17 cellular contexts compared by ENCODE assay signal in genomic region chr12:55938826-55939501, GRCh38. TPM values are rescaled to one million over a fixed set of nuclear protein-coding genes. Genes with fewer than 3 reads are reported as not detected.
DNase-seq lines count a peak whose midpoint lies in the region; ATAC-seq and TF ChIP-seq lines count a peak whose summit lies in the region.
"Had no signal": no experiment of that assay in that cellular context is flagged by ENCODE, and none has a peak within 500 bp of the region (broad histone marks: within the 10 kb centered on the region; RNA-seq: fewer than 3 reads in every experiment).

No MANE protein-coding gene starts in this region.

- no peak overlapping the region for H3K27ac ChIP-seq in mesendoderm (ENCODE audit: low read depth, low read length)

- no peak overlapping the region for H3K4me2 ChIP-seq in mesendoderm (ENCODE audit: low read length)

- no peak for TF ChIP-seq CTCF in HFFc6 (IDR thresholded peaks at IDR 0.05)

- H3K56ac ChIP-seq in mesendoderm (ENCODE audit: low read length): no peak overlapping the region

- H3K4me3 Mint-ChIP-seq in HFFc6: no peak overlapping the region
- H3K4me3 Mint-ChIP-seq in activated T-helper 2 cell treated with anti-CD3 and anti-CD28 coated beads, Interferon-gamma antibody, Interleukin-2, Interleukin-4, amounts not matched to agents 10 μg/mL and 5 μg/mL and 100 μg/mL, durations not matched to agents 14 hours and 24 hours and 36 hours (ENCODE audit: low read depth): no peak overlapping the region

- no peak overlapping the region for H3K4me3 ChIP-seq in mesendoderm (ENCODE audit: low read length)
- H3K4me3 ChIP-seq: ascending aorta, uterus had no signal

- peaks cover 71% of the 10 kb centered on the region for H3K4me1 Mint-ChIP-seq in HFFc6 (ENCODE audit: low read depth)
- H3K4me1 Mint-ChIP-seq in activated T-helper 2 cell treated with anti-CD3 and anti-CD28 coated beads, Interferon-gamma antibody, Interleukin-2, Interleukin-4, amounts not matched to agents 10 μg/mL and 5 μg/mL and 100 μg/mL, durations not matched to agents 14 hours and 24 hours and 36 hours (ENCODE audit: low read depth): peaks cover 57% of the 10 kb centered on the region

- no peaks in the 10 kb centered on the region; the same call in 1 of the 2 replicates for H3K27me3 Mint-ChIP-seq in HFFc6 (ENCODE audit: insufficient read depth)
- H3K27me3 Mint-ChIP-seq in activated T-helper 2 cell treated with anti-CD3 and anti-CD28 coated beads, Interferon-gamma antibody, Interleukin-2, Interleukin-4, amounts not matched to agents 10 μg/mL and 5 μg/mL and 100 μg/mL, durations not matched to agents 14 hours and 24 hours and 36 hours (ENCODE audit: low read depth): no peaks in the 10 kb centered on the region

- H3K36me3 ChIP-seq in mesendoderm (ENCODE audit: control insufficient read depth, insufficient read depth, low read length): no peaks in the 10 kb centered on the region
- H3K36me3 ChIP-seq: uterus had no signal

- no peak overlapping the region for H3K4ac ChIP-seq in mesendoderm (ENCODE audit: low read depth, low read length)

- peak overlapping the region; percentile 69 for H3K23ac ChIP-seq in mesendoderm (ENCODE audit: low read length)

- no peak for DNase-seq in activated CD4-positive, CD25-positive, alpha-beta regulatory T cell (lab: John Stamatoyannopoulos, UW)
- DNase-seq in HFFc6 (no peak), mesendoderm (no peak), ecto neural progenitor cell (ENCODE audit: low spot score) (no peak), NCI-H345 treated with DMSO at 0.1 percent for 48 hours (lab: John Stamatoyannopoulos, UW; ENCODE audit: unreplicated experiment) (no peak), activated gamma-delta T cell treated with Interleukin-2 at 50 U/mL for 16 hours (no peak)
- no peak for DNase-seq in activated T-helper 2 cell treated with anti-CD3 and anti-CD28 coated beads, Interferon-gamma antibody, Interleukin-2, Interleukin-4, amounts not matched to agents 10 μg/mL and 5 μg/mL and 100 μg/mL, durations not matched to agents 14 hours and 24 hours and 36 hours (ENCODE audit: low spot score)
- DNase-seq: COR-L47, dermis blood vessel endothelial cell, MM.1S, NCI-H2029 treated with DMSO at 0.1 percent for 48 hours, NCI-H748 treated with DMSO at 0.1 percent for 48 hours, RPMI8226, T-helper 9 cell, uterus had no signal

- peaks cover 24% of the 10 kb centered on the region for H3K36me3 Mint-ChIP-seq in HFFc6 (ENCODE audit: low read depth)
- peaks cover 86% of the 10 kb centered on the region for H3K36me3 Mint-ChIP-seq in activated T-helper 2 cell treated with anti-CD3 and anti-CD28 coated beads, Interferon-gamma antibody, Interleukin-2, Interleukin-4, amounts not matched to agents 10 μg/mL and 5 μg/mL and 100 μg/mL, durations not matched to agents 14 hours and 24 hours and 36 hours (ENCODE audit: low read depth)

- H3K4me1 ChIP-seq in mesendoderm (ENCODE audit: control insufficient read depth, low read depth, low read length): no peaks in the 10 kb centered on the region
- H3K4me1 ChIP-seq: uterus had no signal

- H3K27ac Mint-ChIP-seq in HFFc6: peak overlapping the region; percentile 74
- peak overlapping the region; percentile 67 for H3K27ac Mint-ChIP-seq in activated T-helper 2 cell treated with anti-CD3 and anti-CD28 coated beads, Interferon-gamma antibody, Interleukin-2, Interleukin-4, amounts not matched to agents 10 μg/mL and 5 μg/mL and 100 μg/mL, durations not matched to agents 14 hours and 24 hours and 36 hours

- H3K79me2 ChIP-seq in mesendoderm (ENCODE audit: control insufficient read depth, insufficient read depth, low read length): no peaks in the 10 kb centered on the region

- no peak overlapping the region for H3K9ac ChIP-seq in mesendoderm (ENCODE audit: low read length)

- H2BK15ac ChIP-seq in mesendoderm (replicated peaks; ENCODE audit: low read depth): no peak overlapping the region

- H4K8ac ChIP-seq in mesendoderm (ENCODE audit: low read depth, low read length): no peak overlapping the region

- peak; percentile 33 to 56 for ATAC-seq in activated CD4-positive, CD25-positive, alpha-beta regulatory T cell treated with anti-CD3 and anti-CD28 coated beads, Interleukin-2, amount 50 U/mL, for 24 hours

- no peaks in the 10 kb centered on the region for H3K79me1 ChIP-seq in mesendoderm (ENCODE audit: low read length)

- peaks cover 4% of the 10 kb centered on the region for H3K27me3 ChIP-seq in mesendoderm (ENCODE audit: insufficient read depth, low read length, poor library complexity)
- H3K27me3 ChIP-seq: ascending aorta, uterus had no signal

- intact Hi-C loops in activated T-helper 2 cell treated with anti-CD3 and anti-CD28 coated beads, Interferon-gamma antibody, Interleukin-2, Interleukin-4, amounts not matched to agents 10 μg/mL and 5 μg/mL and 100 μg/mL, durations not matched to agents 14 hours and 24 hours and 36 hours (cut with micrococcal nuclease): no loop called here

- H2AK5ac ChIP-seq in mesendoderm (ENCODE audit: low read length): no peak overlapping the region

- no peak overlapping the region for H2BK120ac ChIP-seq in mesendoderm (ENCODE audit: low read depth, low read length)

- H2BK5ac ChIP-seq in mesendoderm (ENCODE audit: low read length): no peak overlapping the region

- no peaks in the 10 kb centered on the region for H3K9me3 Mint-ChIP-seq in HFFc6
- no peaks in the 10 kb centered on the region for H3K9me3 Mint-ChIP-seq in activated T-helper 2 cell treated with anti-CD3 and anti-CD28 coated beads, Interferon-gamma antibody, Interleukin-2, Interleukin-4, amounts not matched to agents 10 μg/mL and 5 μg/mL and 100 μg/mL, durations not matched to agents 14 hours and 24 hours and 36 hours

- no peak overlapping the region for H3K18ac ChIP-seq in mesendoderm (ENCODE audit: low read length)

- WGBS in mesendoderm (ENCODE audit: extremely low coverage, insufficient coverage, low lambda C conversion rate): no CpG with 5 or more reads among the region's 8 CpGs

- no peak overlapping the region for H4K5ac ChIP-seq in mesendoderm (ENCODE audit: low read length)

RNA-seq across cellular contexts. Expression of gene DGKA, which starts 8.0 kb away (rescaled TPM):
- 10 to 100 TPM; 67.1 to 87.4 (median 79.6) TPM for total RNA-seq in HFFc6 (2021; fragmentation: NEBNext Ultra II Directional; extraction: Animal tissue kit (Norgen Biotek cat#: 25700))
- total RNA-seq in activated T-helper 2 cell treated with anti-CD3 and anti-CD28 coated beads, Interferon-gamma antibody, Interleukin-2, Interleukin-4, amounts not matched to agents 10 μg/mL and 5 μg/mL and 100 μg/mL, durations not matched to agents 14 hours and 24 hours and 36 hours: 218 and 242 TPM in 2 replicates
- 8.6 TPM for polyA plus RNA-seq in mesendoderm (2013, experiment 1 of 2)
- polyA plus RNA-seq in mesendoderm (2013, experiment 2 of 2): 9.8 TPM

RNA-seq across cellular contexts. Expression of gene PYM1, which starts 11.3 kb away (rescaled TPM):
- total RNA-seq in HFFc6 (2021; fragmentation: NEBNext Ultra II Directional; extraction: Animal tissue kit (Norgen Biotek cat#: 25700)): 10 to 100 TPM; 25.0 to 32.3 (median 28.3) TPM
- 37.5 and 43.4 TPM in 2 replicates for total RNA-seq in activated T-helper 2 cell treated with anti-CD3 and anti-CD28 coated beads, Interferon-gamma antibody, Interleukin-2, Interleukin-4, amounts not matched to agents 10 μg/mL and 5 μg/mL and 100 μg/mL, durations not matched to agents 14 hours and 24 hours and 36 hours
- 54.0 TPM for polyA plus RNA-seq in mesendoderm (2013, experiment 1 of 2)
- polyA plus RNA-seq in mesendoderm (2013, experiment 2 of 2): 55.1 TPM

RNA-seq across cellular contexts. Expression of gene PMEL, which starts 26.9 kb away (rescaled TPM):
- total RNA-seq in HFFc6 (2021; fragmentation: NEBNext Ultra II Directional; extraction: Animal tissue kit (Norgen Biotek cat#: 25700)): 1 to 10 TPM in 1 of 6 experiments, under 1 TPM in 5; 0.47 to 1.3 (median 0.59) TPM
- total RNA-seq in activated T-helper 2 cell treated with anti-CD3 and anti-CD28 coated beads, Interferon-gamma antibody, Interleukin-2, Interleukin-4, amounts not matched to agents 10 μg/mL and 5 μg/mL and 100 μg/mL, durations not matched to agents 14 hours and 24 hours and 36 hours: 0.32 and 0.37 TPM in 2 replicates
- 24.6 TPM for polyA plus RNA-seq in mesendoderm (2013, experiment 1 of 2)
- 23.0 TPM for polyA plus RNA-seq in mesendoderm (2013, experiment 2 of 2)
- total RNA-seq: ascending aorta had no signal

RNA-seq across cellular contexts. Expression of gene CDK2, which starts 27.7 kb away (rescaled TPM):
- 10 to 100 TPM; 27.1 to 61.0 (median 53.9) TPM for total RNA-seq in HFFc6 (2021; fragmentation: NEBNext Ultra II Directional; extraction: Animal tissue kit (Norgen Biotek cat#: 25700))
- 116 and 121 TPM in 2 replicates for total RNA-seq in activated T-helper 2 cell treated with anti-CD3 and anti-CD28 coated beads, Interferon-gamma antibody, Interleukin-2, Interleukin-4, amounts not matched to agents 10 μg/mL and 5 μg/mL and 100 μg/mL, durations not matched to agents 14 hours and 24 hours and 36 hours
- polyA plus RNA-seq in mesendoderm (2013, experiment 1 of 2): 49.3 TPM
- 50.6 TPM for polyA plus RNA-seq in mesendoderm (2013, experiment 2 of 2)

RNA-seq across cellular contexts. Expression of gene RAB5B, which starts 34.9 kb away (rescaled TPM):
- 100 to 1,000 TPM in 2 of 6 experiments, 10 to 100 TPM in 4; 90.2 to 107 (median 96.5) TPM for total RNA-seq in HFFc6 (2021; fragmentation: NEBNext Ultra II Directional; extraction: Animal tissue kit (Norgen Biotek cat#: 25700))
- total RNA-seq in activated T-helper 2 cell treated with anti-CD3 and anti-CD28 coated beads, Interferon-gamma antibody, Interleukin-2, Interleukin-4, amounts not matched to agents 10 μg/mL and 5 μg/mL and 100 μg/mL, durations not matched to agents 14 hours and 24 hours and 36 hours: 47.9 and 51.0 TPM in 2 replicates
- polyA plus RNA-seq in mesendoderm (2013, experiment 1 of 2): 44.4 TPM
- 44.6 TPM for polyA plus RNA-seq in mesendoderm (2013, experiment 2 of 2)
